In genomic region chrX:82711432-82711831, GRCh38 we compare ENCODE assay signal across 1 cellular context.
TF ChIP-seq lines count a peak whose summit lies in the region.

No MANE protein-coding gene starts in this region.

TF ChIP-seq in WTC11, 78 proteins besides CTCF, POLR2A, EP300 and RAD21 (continued from another document):
- TF ChIP-seq PRDM15 (CRISPR knock-in tag; IDR thresholded peaks at IDR 0.05) (no peak), MYBL2 (CRISPR knock-in tag; IDR thresholded peaks at IDR 0.05) (no peak), IRF1 (CRISPR knock-in tag; IDR thresholded peaks at IDR 0.05) (no peak), TP53 (CRISPR knock-in tag; IDR thresholded peaks at IDR 0.05) (no peak), ZNF671 (CRISPR knock-in tag; IDR thresholded peaks at IDR 0.05) (no peak), GABPB1 (CRISPR knock-in tag; IDR thresholded peaks at IDR 0.05) (no peak), AFF4 (CRISPR knock-in tag; IDR thresholded peaks at IDR 0.05; ENCODE audit: borderline replicate concordance) (no peak)
